ENCODE assay signal across 8 cellular contexts in the genomic region with DNA sequence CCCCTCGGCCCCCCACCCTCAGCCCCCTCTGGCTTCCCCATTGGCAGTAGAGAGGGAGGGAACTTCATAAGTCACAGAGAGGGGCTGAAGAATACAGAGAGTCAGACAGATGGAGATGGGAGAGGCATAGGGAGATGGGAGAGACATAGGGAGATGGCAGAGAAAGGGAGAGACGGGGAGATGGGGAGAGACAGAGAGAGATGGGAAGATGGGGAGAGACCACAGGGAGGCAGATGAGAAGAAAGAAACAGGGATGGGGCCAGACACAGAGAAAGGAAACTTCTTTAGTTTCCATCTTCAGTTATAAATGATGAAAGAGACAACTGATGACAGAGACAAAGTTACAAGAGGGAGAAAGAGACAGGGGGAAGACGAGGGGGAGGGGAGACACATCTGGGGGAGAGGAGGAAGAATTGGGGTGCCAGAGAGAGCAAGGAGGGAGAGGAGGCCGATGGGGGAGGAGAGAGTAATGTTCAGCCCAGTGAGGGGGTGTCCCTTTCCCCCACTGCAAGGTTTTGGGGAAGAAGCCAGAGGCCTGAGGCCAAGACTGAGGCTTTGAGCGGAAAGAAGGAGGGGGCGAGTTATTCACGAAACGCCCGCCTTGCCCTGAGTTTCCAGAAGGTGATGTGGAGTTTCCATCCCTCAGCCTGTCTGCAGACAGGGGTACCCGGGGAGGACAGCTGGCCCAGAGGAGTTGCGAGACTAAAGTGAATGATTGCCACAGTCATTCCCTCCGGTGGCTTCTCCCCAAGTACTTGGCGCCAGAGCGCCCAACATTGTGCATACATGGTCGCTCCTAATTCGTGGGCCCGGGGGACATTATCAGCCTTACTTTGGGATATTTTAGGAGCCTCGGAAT. TPM values are rescaled to one million over a fixed set of nuclear protein-coding genes. Genes with fewer than 3 reads are reported as not detected.
DNase-seq lines count a peak whose midpoint lies in the region; ATAC-seq and TF ChIP-seq lines count a peak whose summit lies in the region.

No MANE protein-coding gene starts in this region.

- CTCF ChIA-PET in PC-3 (lab: Charles Lee) = interaction anchor here (0.6 to 1.2 kb wide), 3 partner anchors 10 to 133 kb away, joined by 3 to 6 read pairs (median 4); no protein-coding TSS in a partner anchor

- no TSS peak for BruUV-seq in PC-3 (replicated peaks; lab: Mats Ljungman, UMichigan)

- no peak overlapping the region for H3K9ac ChIP-seq in PC-3 (ENCODE audit: low read length)

- 0 out of 2 replicates have a peak, but pooled peaks cover 9% of the 10 kb centered on the region for H4K20me1 ChIP-seq in PC-3 (ENCODE audit: low read length)
- H4K20me1 ChIP-seq in osteoblast (ENCODE audit: insufficient read depth, low read length) = peaks cover 2% of the 10 kb centered on the region

- POLR2A ChIA-PET in PC-3 (lab: Charles Lee; ENCODE audit: unreplicated experiment) = interaction anchor here (1.0 to 1.2 kb wide), 2 partner anchors 9 to 17 kb away, joined by 3 to 4 read pairs; no protein-coding TSS in a partner anchor

- H3K36me3 ChIP-seq in HAP-1 (replicated peaks) (peaks cover 36% of the 10 kb centered on the region), PC-3 (ENCODE audit: low read depth, low read length) (peaks cover 33% of the 10 kb centered on the region), osteoblast (ENCODE audit: insufficient read depth, low read length) (peaks cover 29% of the 10 kb centered on the region), uterus (no peaks in the 10 kb centered on the region)

- peaks cover 40% of the 10 kb centered on the region for H3K79me2 ChIP-seq in PC-3 (ENCODE audit: low read length)
- H3K79me2 ChIP-seq in osteoblast (ENCODE audit: insufficient read depth, low read length) = peaks cover 29% of the 10 kb centered on the region

- peaks cover 5% of the 10 kb centered on the region for H3K4me1 ChIP-seq in HAP-1
- peaks cover 12% of the 10 kb centered on the region for H3K4me1 ChIP-seq in PC-3 (ENCODE audit: insufficient read depth, low read length)
- H3K4me1 ChIP-seq in osteoblast (ENCODE audit: insufficient read depth, low read length) = peaks cover 10% of the 10 kb centered on the region
- peaks cover 0 to 9% of the 10 kb centered on the region in 2 donors for H3K4me1 ChIP-seq in uterus

- in situ Hi-C loops in HAP-1 (cut with MboI; ENCODE audit: low sequenced_read_pairs) = loop anchor here (10.0 kb wide), 1 partner anchor 171 kb away; a partner anchor contains a TSS
- in situ Hi-C loops in astrocyte of the cerebellum (cut with HindIII; ENCODE audit: low sequenced_read_pairs) = no loop called here

- no peaks in the 10 kb centered on the region for H3K9me2 ChIP-seq in PC-3 (replicated peaks; ENCODE audit: low read length)

- TF ChIP-seq CTCF in AG09309 (IDR thresholded peaks at IDR 0.05; ENCODE audit: control insufficient read depth, insufficient read depth, low read depth, low read length, missing control alignments) (no peak), PC-3 (conservative IDR thresholded peaks at IDR 0.05; ENCODE audit: low read depth, low read length) (no peak), astrocyte of the cerebellum (IDR thresholded peaks at IDR 0.05; ENCODE audit: low read depth, low read length, missing control alignments) (no peak), osteoblast (IDR thresholded peaks at IDR 0.05; ENCODE audit: extremely low read depth, low read depth, low read length) (no peak), uterus (IDR thresholded peaks at IDR 0.05) (no peak)

- H3K27ac ChIP-seq in PC-3 (ENCODE audit: low read length) (no peak overlapping the region), osteoblast (ENCODE audit: low read depth, low read length) (no peak overlapping the region), uterus (peak overlapping the region; percentile 52 to 84)

- H3K27me3 ChIP-seq in HAP-1 (ENCODE audit: low read depth) (no peaks in the 10 kb centered on the region), PC-3 (ENCODE audit: low read length) (no peaks in the 10 kb centered on the region), osteoblast (ENCODE audit: insufficient read depth, low read length) (no peaks in the 10 kb centered on the region), uterus (no peaks in the 10 kb centered on the region)

- ATAC-seq in PC-3 (no peak), left colon (no peak)

- intact Hi-C loops in PC-3 (cut with micrococcal nuclease) = no loop called here
- intact Hi-C loops in uterus (cut with DNase I; ENCODE audit: low total_unique reads) = no loop called here
- intact Hi-C loops in left colon (cut with DNase I, micrococcal nuclease) = no loop called here

- no peak for TF ChIP-seq POLR2A in uterus (IDR thresholded peaks at IDR 0.05)

- H2AFZ ChIP-seq in PC-3 (ENCODE audit: low read length) (peak overlapping the region; percentile 11), osteoblast (ENCODE audit: low read length) (peak overlapping the region; percentile 48)

- peak overlapping the region; percentile 84; the same call in 1 of the 2 replicates for H3K4me2 ChIP-seq in PC-3 (ENCODE audit: low read length)
- peak overlapping the region; percentile 94 for H3K4me2 ChIP-seq in osteoblast (ENCODE audit: insufficient read depth, low read length)

- H3K9me3 ChIP-seq in HAP-1 (no peaks in the 10 kb centered on the region), PC-3 (ENCODE audit: low read length) (no peaks in the 10 kb centered on the region), osteoblast (ENCODE audit: low read depth, low read length) (no peaks in the 10 kb centered on the region), uterus (no peaks in the 10 kb centered on the region)

- DNase-seq in AG09309 (ENCODE audit: low read depth) (no peak), HAP-1 (ENCODE audit: low spot score in 2 of 2) (no peak), PC-3 (no peak), astrocyte of the cerebellum (ENCODE audit: low read depth) (no peak), osteoblast (ENCODE audit: insufficient read length, low spot score, missing footprints) (no peak), uterus (no peak), cerebellum (ENCODE audit: low spot score) (no peak), left colon (no peak)

- peaks cover 4% of the 10 kb centered on the region for H3F3A ChIP-seq in PC-3 (ENCODE audit: low read length, unreplicated experiment)

- H3K4me3 ChIP-seq in AG09309 (ENCODE audit: control insufficient read depth, low read depth, low read length) = peak overlapping the region; percentile 1
- H3K4me3 ChIP-seq in HAP-1 = peak overlapping the region; percentile 85
- H3K4me3 ChIP-seq in PC-3 (ENCODE audit: low read length) = peak overlapping the region; percentile 88; the same call in 1 of the 2 replicates
- peak overlapping the region; percentile 72 for H3K4me3 ChIP-seq in astrocyte of the cerebellum (ENCODE audit: low read depth, low read length)
- peak overlapping the region; percentile 93 for H3K4me3 ChIP-seq in osteoblast (ENCODE audit: insufficient read depth, low read length)
- H3K4me3 ChIP-seq in uterus = peak overlapping the region; percentile 63 to 74

RNA-seq across cellular contexts. Expression of a gene that starts 0.7 kb away (rescaled TPM):
- total RNA-seq in PC-3 (2014; rRNA removed) = 183 and 214 TPM in 2 replicates
- total RNA-seq in osteoblast = 19.2 and 20.9 TPM in 2 replicates
- 10 to 100 TPM in 3 of 4 donors, 1 to 10 TPM in 1; 5.6 to 54.8 (median 26.1) TPM for total RNA-seq in uterus
- total RNA-seq in cerebellum = 17.2 TPM
- total RNA-seq in left colon = 10 to 100 TPM; 26.4 to 34.0 TPM

RNA-seq across cellular contexts. Expression of a gene that starts 3.0 kb away (rescaled TPM):
- total RNA-seq in PC-3 (2014; rRNA removed) = 0.81 and 1.2 TPM in 2 replicates
- total RNA-seq in osteoblast = not detected in 2 replicates
- 1 to 10 TPM in 1 of 4 donors, not detected in 3; 5.5 TPM for total RNA-seq in uterus
- 0.45 TPM for total RNA-seq in cerebellum
- total RNA-seq in left colon = under 1 TPM; 0.24 to 0.31 TPM

RNA-seq across cellular contexts. Expression of a gene that starts 6.0 kb away (rescaled TPM):
- total RNA-seq in PC-3 (2014; rRNA removed) (11.1 and 17.3 TPM in 2 replicates), osteoblast (2.1 and 2.2 TPM in 2 replicates), uterus (10 to 100 TPM in 1 of 4 donors, 1 to 10 TPM in 2, under 1 TPM in 1; 0.51 to 19.1 (median 4.4) TPM), cerebellum (4.9 TPM), left colon (10 to 100 TPM; 10.1 to 12.9 TPM)

RNA-seq across cellular contexts. Expression of a gene that starts 14.2 kb away (rescaled TPM):
- 575 and 635 TPM in 2 replicates for total RNA-seq in PC-3 (2014; rRNA removed)
- 226 and 252 TPM in 2 replicates for total RNA-seq in osteoblast
- total RNA-seq in uterus = 100 to 1,000 TPM; 162 to 460 (median 226) TPM
- 76.3 TPM for total RNA-seq in cerebellum
- 100 to 1,000 TPM; 137 to 142 TPM for total RNA-seq in left colon

RNA-seq across cellular contexts. Expression of a gene that starts 19.4 kb away (rescaled TPM):
- total RNA-seq in PC-3 (2014; rRNA removed) (17.2 and 18.4 TPM in 2 replicates), osteoblast (20.6 and 22.4 TPM in 2 replicates), uterus (10 to 100 TPM; 23.2 to 79.2 (median 44.8) TPM), cerebellum (6.6 TPM), left colon (10 to 100 TPM; 18.3 to 27.9 TPM)

Comparison
In these comparisons a context has a peak if more than half of its experiments do, and no peak if none do; other contexts are left out.
1. H3K4me3 ChIP-seq: peak in every context shown above with its lines; median percentile 93 in osteoblast; 88 in PC-3; 85 in HAP-1; 72 in astrocyte of the cerebellum; 68 in uterus; 1 in AG09309.
2. H3K27ac ChIP-seq: peak in uterus (2 of 2); none in PC-3 (single experiment) and osteoblast (single experiment).